ENCODE assay signal across 8 cellular contexts in genomic region chr11:132126973-132127900, GRCh38.
A peak's percentile ranks its signal among the peaks of the same experiment; 100 is the strongest.
DNase-seq lines count a peak whose midpoint lies in the region; ATAC-seq and TF ChIP-seq lines count a peak whose summit lies in the region.

No MANE protein-coding gene starts in this region.

- no peaks in the 10 kb centered on the region for H3K36me3 Mint-ChIP-seq in CD4-positive, CD25-positive, alpha-beta regulatory T cell
- no peaks in the 10 kb centered on the region for H3K36me3 Mint-ChIP-seq in T-cell

- H3K36me3 ChIP-seq in CD4-positive, CD25-positive, alpha-beta regulatory T cell (ENCODE audit: control insufficient read depth, insufficient read depth, low read length): no peaks in the 10 kb centered on the region
- H3K36me3 ChIP-seq in Loucy (ENCODE audit: insufficient read depth, low read length): no peaks in the 10 kb centered on the region
- no peaks in the 10 kb centered on the region for H3K36me3 ChIP-seq in WERI-Rb-1
- no peaks in the 10 kb centered on the region for H3K36me3 ChIP-seq in psoas muscle (ENCODE audit: insufficient read depth in 1 of 2, low read depth in 1 of 2)

- H3K4me2 ChIP-seq in Loucy (ENCODE audit: low read depth, low read length, poor library complexity, severe bottlenecking): no peak overlapping the region

- no peaks in the 10 kb centered on the region for H3K27me3 ChIP-seq in CD4-positive, CD25-positive, alpha-beta regulatory T cell (ENCODE audit: control insufficient read depth, insufficient read depth, low read length)
- H3K27me3 ChIP-seq in Loucy (ENCODE audit: insufficient read depth, low read length, poor library complexity, severe bottlenecking): no peaks in the 10 kb centered on the region
- no peaks in the 10 kb centered on the region for H3K27me3 ChIP-seq in WERI-Rb-1 (ENCODE audit: insufficient read depth, low read depth, severe bottlenecking)
- H3K27me3 ChIP-seq in psoas muscle (ENCODE audit: insufficient read depth in 3 of 3, low read length in 2 of 3): no peaks in the 10 kb centered on the region

- no peak for DNase-seq in CD4-positive, CD25-positive, alpha-beta regulatory T cell
- DNase-seq in WERI-Rb-1 (peak; percentile 22), head of caudate nucleus (peak; percentile 33 to 93 (median 74)), psoas muscle (peak in 1 of 2 donors; percentile 28), T-cell (no peak), MV-4-11 (lab: John Stamatoyannopoulos, UW) (no peak), NCI-H510A treated with DMSO at 0.1 percent for 48 hours (lab: John Stamatoyannopoulos, UW) (no peak)

- H3K27ac Mint-ChIP-seq in CD4-positive, CD25-positive, alpha-beta regulatory T cell: no peak overlapping the region
- no peak overlapping the region for H3K27ac Mint-ChIP-seq in T-cell

- no peaks in the 10 kb centered on the region for H3K9me2 ChIP-seq in Loucy (replicated peaks; ENCODE audit: low read depth, low read length)

- peak overlapping the region; percentile 76 for H3K4me3 ChIP-seq in CD4-positive, CD25-positive, alpha-beta regulatory T cell (ENCODE audit: low read depth, low read length)
- H3K4me3 ChIP-seq in Loucy (ENCODE audit: low read length, poor library complexity, severe bottlenecking) (no peak overlapping the region), WERI-Rb-1 (ENCODE audit: low read depth, low read length) (no peak overlapping the region), psoas muscle (peak overlapping the region; percentile 46)

- POLR2A ChIA-PET in T-cell (lab: Charles Lee): no interaction called here

- ATAC-seq in CD4-positive, CD25-positive, alpha-beta regulatory T cell (ENCODE audit: low read depth in 2 of 2): no peak
- ATAC-seq in psoas muscle (peak in 2 of 4 donors; percentile 44 to 82), T-cell (replicated peaks in 1 of 4) (no peak)

- no peaks in the 10 kb centered on the region for H3K27me3 Mint-ChIP-seq in CD4-positive, CD25-positive, alpha-beta regulatory T cell
- peaks cover 0 to 3% of the 10 kb centered on the region in 2 donors for H3K27me3 Mint-ChIP-seq in T-cell

- H3K9me3 ChIP-seq in CD4-positive, CD25-positive, alpha-beta regulatory T cell (ENCODE audit: control insufficient read depth in 2 of 2, low read length in 2 of 2): no peaks in the 10 kb centered on the region
- H3K9me3 ChIP-seq in Loucy (ENCODE audit: insufficient read depth, low read depth, low read length): no peaks in the 10 kb centered on the region
- H3K9me3 ChIP-seq in WERI-Rb-1 (ENCODE audit: severe bottlenecking): no peaks in the 10 kb centered on the region
- no peaks in the 10 kb centered on the region for H3K9me3 ChIP-seq in psoas muscle

- peak; percentile 50 for TF ChIP-seq CTCF in Loucy (conservative IDR thresholded peaks at IDR 0.05; ENCODE audit: low read length)
- TF ChIP-seq CTCF in WERI-Rb-1 (IDR thresholded peaks at IDR 0.05; ENCODE audit: low read depth, low read length): peak; percentile 39
- peak; percentile 26 for TF ChIP-seq CTCF in psoas muscle (IDR thresholded peaks at IDR 0.05)

- no peaks in the 10 kb centered on the region for H3F3A ChIP-seq in Loucy (ENCODE audit: low read depth)

- WGBS in psoas muscle, 3 donors: 14 to 19% (median 14%) methylated on average over 19 of the region's 19 CpGs

- no peaks in the 10 kb centered on the region for H3K79me2 ChIP-seq in Loucy (ENCODE audit: insufficient read depth, low read length)

- no peak overlapping the region for H3K27ac ChIP-seq in CD4-positive, CD25-positive, alpha-beta regulatory T cell (ENCODE audit: insufficient read depth, low read length, poor library complexity, severe bottlenecking)
- H3K27ac ChIP-seq in WERI-Rb-1 (no peak overlapping the region), psoas muscle (no peak overlapping the region)

- CTCF ChIA-PET in T-cell (lab: Charles Lee): no interaction called here

- H3K9me3 Mint-ChIP-seq in CD4-positive, CD25-positive, alpha-beta regulatory T cell: peaks cover 0 to 5% (median 0%) of the 10 kb centered on the region in 7 donors
- peaks cover 0 to 4% (median 0%) of the 10 kb centered on the region in 3 donors for H3K9me3 Mint-ChIP-seq in T-cell

- H2AFZ ChIP-seq in Loucy (ENCODE audit: low read length): no peak overlapping the region

- H3K4me1 Mint-ChIP-seq in CD4-positive, CD25-positive, alpha-beta regulatory T cell: no peaks in the 10 kb centered on the region
- H3K4me1 Mint-ChIP-seq in T-cell: no peaks in the 10 kb centered on the region

- intact Hi-C loops in head of caudate nucleus (cut with DNase I) (loop anchor here (5.0 kb wide), 1 partner anchor 215 kb away; no protein-coding TSS in a partner anchor), psoas muscle (cut with DNase I) (loop anchor here in 1 of 2 donors (10.0 kb wide), 2 partner anchors 262 to 382 kb away; no protein-coding TSS in a partner anchor)

- no peaks in the 10 kb centered on the region for H4K20me1 ChIP-seq in Loucy (ENCODE audit: insufficient read depth, low read length, poor library complexity, severe bottlenecking)

- H3K4me1 ChIP-seq in CD4-positive, CD25-positive, alpha-beta regulatory T cell (ENCODE audit: control insufficient read depth, insufficient read depth, low read length, poor library complexity, severe bottlenecking): peaks cover 13% of the 10 kb centered on the region
- no peaks in the 10 kb centered on the region for H3K4me1 ChIP-seq in Loucy (ENCODE audit: insufficient read depth, low read length, poor library complexity, severe bottlenecking)
- H3K4me1 ChIP-seq in psoas muscle: peaks cover 4% of the 10 kb centered on the region

- peak overlapping the region in 2 of 4 donors; percentile 17 to 32 for H3K4me3 Mint-ChIP-seq in CD4-positive, CD25-positive, alpha-beta regulatory T cell
- no peak overlapping the region for H3K4me3 Mint-ChIP-seq in T-cell

- no peak overlapping the region for H3K9ac ChIP-seq in Loucy (ENCODE audit: low read depth, low read length, poor library complexity, severe bottlenecking)

Comparison
In these comparisons a context has a peak if more than half of its experiments do, and no peak if none do; other contexts are left out.
1. DNase-seq: peak in WERI-Rb-1 (single experiment) and head of caudate nucleus (42 of 42); none in CD4-positive, CD25-positive, alpha-beta regulatory T cell (0 of 3), T-cell (0 of 34), MV-4-11 (single experiment) and NCI-H510A treated with DMSO at 0.1 percent for 48 hours (single experiment).
2. H3K4me3 ChIP-seq: peak in CD4-positive, CD25-positive, alpha-beta regulatory T cell (single experiment) and psoas muscle (single experiment); none in Loucy (single experiment) and WERI-Rb-1 (single experiment).
3. Peak in every context shown above with its lines, with median percentiles within 50 percentile points of each other: CTCF ChIP-seq.